ENCODE assay signal across 8 cellular contexts in the genomic region with DNA sequence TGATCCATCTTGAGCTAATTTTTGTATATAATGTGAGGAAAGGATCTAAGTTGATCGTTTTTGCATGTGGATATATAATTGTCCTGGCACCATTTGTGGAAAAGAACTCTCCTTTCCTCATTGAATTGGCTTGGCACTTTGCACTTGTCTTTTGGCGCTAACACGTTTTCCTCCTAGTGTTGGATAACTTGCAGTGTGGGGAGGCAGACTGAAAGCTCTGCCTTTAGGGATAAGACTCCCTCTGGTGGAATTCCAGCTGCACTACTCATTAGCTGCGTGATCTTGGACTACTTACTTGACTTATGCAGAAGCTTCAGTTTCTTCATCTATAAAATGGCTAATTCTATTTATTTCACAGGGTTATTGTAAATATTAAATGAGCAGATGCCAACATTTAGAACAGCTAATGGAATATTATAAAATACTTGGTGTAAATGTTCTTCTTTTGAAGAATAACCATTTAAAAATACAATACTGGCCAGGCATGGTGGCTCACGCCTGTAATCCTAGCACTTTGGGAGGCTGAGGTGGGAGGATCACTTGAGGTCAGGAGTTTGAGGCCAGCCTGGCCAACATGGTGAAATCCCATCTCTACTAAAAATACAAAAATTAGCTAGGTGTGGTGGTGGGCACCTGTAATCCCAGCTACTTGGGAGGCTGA. TPM values are rescaled to one million over a fixed set of nuclear protein-coding genes. Genes with fewer than 3 reads are reported as not detected.
DNase-seq lines count a peak whose midpoint lies in the region; ATAC-seq, FAIRE-seq and TF ChIP-seq lines count a peak whose summit lies in the region.
"Not testable (repeated sequence)": the region's sequence is repeated elsewhere in the genome, so short reads cannot be mapped to it uniquely, and the experiment has no call there.

No MANE protein-coding gene starts in this region.

- peak; percentile 65 for TF ChIP-seq RAD21 in neural cell (conservative IDR thresholded peaks at IDR 0.05)

- H3K4me2 ChIP-seq in neural cell (ENCODE audit: low read length): not testable (repeated sequence)

- H3K27ac ChIP-seq in neural cell (ENCODE audit: low read length): not testable (repeated sequence)

- not testable (repeated sequence) for H3K4me3 ChIP-seq in neural cell (ENCODE audit: low read length)

- H3K9me2 ChIP-seq in neural cell (ENCODE audit: insufficient read depth, low read length): not testable (repeated sequence)

- peak; percentile 65 for DNase-seq in Daoy (ENCODE audit: low read depth)
- DNase-seq in HTR-8/SVneo (ENCODE audit: insufficient read length, low spot score): peak; percentile 75
- DNase-seq in NCI-H446 (lab: John Stamatoyannopoulos, UW): peak; percentile 42 to 80
- peak; percentile 9 for DNase-seq in T follicular helper cell (ENCODE audit: low read depth)
- not testable (repeated sequence) for DNase-seq in Right ventricle myocardium superior
- peak; percentile 77 for DNase-seq in urothelium cell line (ENCODE audit: low spot score)

- not testable (repeated sequence) for H3F3A ChIP-seq in neural cell (ENCODE audit: insufficient read depth, low read length, poor library complexity, severe bottlenecking)

- H3K4me3 Mint-ChIP-seq in brain: peak overlapping the region in 1 of 5 experiments; percentile 20

- ATAC-seq in Right ventricle myocardium superior (ENCODE audit: poor library complexity): peak; percentile 93

- H2AFZ ChIP-seq in neural cell (ENCODE audit: low read depth, low read length): not testable (repeated sequence)

- H3K36me3 Mint-ChIP-seq in brain: peaks cover 39% of the 10 kb centered on the region

- H3K27ac Mint-ChIP-seq in brain: peak overlapping the region in 3 of 5 experiments; percentile 1 to 33 (median 16)

- H3K9me3 ChIP-seq in neural cell (ENCODE audit: low read length): not testable (repeated sequence)

- TF ChIP-seq EP300 in neural cell (conservative IDR thresholded peaks at IDR 0.05; ENCODE audit: poor library complexity, severe bottlenecking): not testable (repeated sequence)

- H3K27me3 Mint-ChIP-seq in brain: not testable (repeated sequence)

- intact Hi-C loops in Right ventricle myocardium superior (cut with DNase I): not testable (repeated sequence)

- not testable (repeated sequence) for H3K36me3 ChIP-seq in neural cell (ENCODE audit: insufficient read depth, low read length)

- H4K20me1 ChIP-seq in neural cell (ENCODE audit: insufficient read depth): not testable (repeated sequence)

- H3K9me3 Mint-ChIP-seq in brain: not testable (repeated sequence)

- TF ChIP-seq CTCF in brain (conservative IDR thresholded peaks at IDR 0.05): peak; percentile 70 to 77
- TF ChIP-seq CTCF in neural cell (IDR thresholded peaks at IDR 0.05; ENCODE audit: poor library complexity, severe bottlenecking): peak; percentile 77

- not testable (repeated sequence) for H3K9ac ChIP-seq in neural cell (ENCODE audit: low read length)

- not testable (repeated sequence) for H3K79me2 ChIP-seq in neural cell (replicated peaks; ENCODE audit: insufficient read depth, low read length)

- not testable (repeated sequence) for H3K4me1 Mint-ChIP-seq in brain

- not testable (repeated sequence) for H3K27me3 ChIP-seq in neural cell (ENCODE audit: insufficient read depth, low read depth, low read length)

- peak; percentile 66 for FAIRE-seq in HTR-8/SVneo (lab: Jason Lieb, UNC)
- not testable (repeated sequence) for FAIRE-seq in urothelium cell line (lab: Jason Lieb, UNC)

TF ChIP-seq in neural cell, 6 proteins besides CTCF, POLR2A, EP300 and RAD21:
- peak; percentile 77 for TF ChIP-seq SMC3 (conservative IDR thresholded peaks at IDR 0.05; ENCODE audit: poor library complexity)
- peak; percentile 41 for TF ChIP-seq MXI1 (conservative IDR thresholded peaks at IDR 0.05; ENCODE audit: poor library complexity, severe bottlenecking)
TF ChIP-seq in neural cell: peak in this region for 2; not testable (repeated sequence) for 4.

RNA-seq across cellular contexts. Expression of a gene that starts 15.6 kb away (rescaled TPM):
- 13.9 and 28.7 TPM in 2 replicates for total RNA-seq in Daoy (2014; rRNA removed; shearing (Covaris generic))
- polyA plus RNA-seq in brain (ENCODE audit: insufficient read depth, low read depth, low replicate concordance) (12.8 TPM), neural cell (61.5 and 69.7 TPM in 2 replicates)
- total RNA-seq in Right ventricle myocardium superior: 3.9 TPM
- polyA minus RNA-seq in neural cell: 34.8 and 36.0 TPM in 2 replicates

RNA-seq across cellular contexts. Expression of a gene that starts 15.7 kb away (rescaled TPM):
- total RNA-seq in Daoy (2014; rRNA removed; shearing (Covaris generic)): 42.3 and 54.7 TPM in 2 replicates
- polyA plus RNA-seq in brain (ENCODE audit: insufficient read depth, low read depth, low replicate concordance) (34.0 TPM), neural cell (86.0 and 107 TPM in 2 replicates)
- total RNA-seq in Right ventricle myocardium superior: 12.4 TPM
- polyA minus RNA-seq in neural cell: 41.0 and 43.3 TPM in 2 replicates

RNA-seq across cellular contexts. Expression of a gene that starts 23.1 kb away (rescaled TPM):
- 13.7 and 15.4 TPM in 2 replicates for total RNA-seq in Daoy (2014; rRNA removed; shearing (Covaris generic))
- polyA plus RNA-seq in brain (ENCODE audit: insufficient read depth, low read depth, low replicate concordance): 13.7 TPM
- total RNA-seq in Right ventricle myocardium superior: 5.6 TPM
- polyA plus RNA-seq in neural cell: 5.3 and 12.7 TPM in 2 replicates
- polyA minus RNA-seq in neural cell: 15.3 and 15.4 TPM in 2 replicates

RNA-seq across cellular contexts. Expression of a gene that starts 28.0 kb away (rescaled TPM):
- 53.3 and 59.9 TPM in 2 replicates for total RNA-seq in Daoy (2014; rRNA removed; shearing (Covaris generic))
- polyA plus RNA-seq in brain (ENCODE audit: insufficient read depth, low read depth, low replicate concordance) (29.8 TPM), neural cell (75.8 and 98.0 TPM in 2 replicates)
- total RNA-seq in Right ventricle myocardium superior: 47.6 TPM
- 29.9 and 30.9 TPM in 2 replicates for polyA minus RNA-seq in neural cell

RNA-seq across cellular contexts. Expression of a gene that starts 28.1 kb away (rescaled TPM):
- total RNA-seq in Daoy (2014; rRNA removed; shearing (Covaris generic)): 7.3 and 7.6 TPM in 2 replicates
- polyA plus RNA-seq in brain (ENCODE audit: insufficient read depth, low read depth, low replicate concordance) (20.1 TPM), neural cell (4.8 and 6.4 TPM in 2 replicates)
- total RNA-seq in Right ventricle myocardium superior: 20.5 TPM
- polyA minus RNA-seq in neural cell: 23.9 and 28.4 TPM in 2 replicates
